20 cellular contexts compared by ENCODE assay signal in genomic region chr6:138514860-138515540, GRCh38. TPM values are rescaled to one million over a fixed set of nuclear protein-coding genes. Genes with fewer than 3 reads are reported as not detected.
A peak's percentile ranks its signal among the peaks of the same experiment; 100 is the strongest.
DNase-seq lines count a peak whose midpoint lies in the region; ATAC-seq and TF ChIP-seq lines count a peak whose summit lies in the region.
"Had no signal": no experiment of that assay in that cellular context is flagged by ENCODE, and none has a peak within 500 bp of the region (broad histone marks: within the 10 kb centered on the region; RNA-seq: fewer than 3 reads in every experiment).

No MANE protein-coding gene starts in this region.

- H3K4me1 Mint-ChIP-seq in activated T-cell treated with anti-CD3 and anti-CD28 coated beads, Interleukin-2, amount 50 U/mL, for 72 hours (ENCODE audit: low read depth): peaks cover 9% of the 10 kb centered on the region
- peaks cover 9% of the 10 kb centered on the region for H3K4me1 Mint-ChIP-seq in activated T-cell treated with anti-CD3 and anti-CD28 coated beads, Interleukin-2, amount 50 U/mL, for 4 hours (ENCODE audit: low read depth)
- H3K4me1 Mint-ChIP-seq in activated naive CD8-positive, alpha-beta T cell treated with anti-CD3 and anti-CD28 coated beads, Interleukin-2, amount 50 U/mL, for 24 hours: peaks cover 10% of the 10 kb centered on the region
- H3K4me1 Mint-ChIP-seq in natural killer cell treated with Interleukin-12 subunit alpha and Interleukin-12 subunit beta and Interleukin-15 and Interleukin-18, amount 100 ng/mL, for 72 hours (ENCODE audit: low read depth in 2 of 2): peaks cover 15 to 33% of the 10 kb centered on the region in 2 donors

- H3K4me3 Mint-ChIP-seq in activated T-cell treated with anti-CD3 and anti-CD28 coated beads, Interleukin-2, amount 50 U/mL, for 72 hours: no peak overlapping the region
- H3K4me3 Mint-ChIP-seq in activated T-cell treated with anti-CD3 and anti-CD28 coated beads, Interleukin-2, amount 50 U/mL, for 4 hours: no peak overlapping the region
- no peak overlapping the region for H3K4me3 Mint-ChIP-seq in activated naive CD8-positive, alpha-beta T cell treated with anti-CD3 and anti-CD28 coated beads, Interleukin-2, amount 50 U/mL, for 24 hours
- H3K4me3 Mint-ChIP-seq in natural killer cell treated with Interleukin-12 subunit alpha and Interleukin-12 subunit beta and Interleukin-15 and Interleukin-18, amount 100 ng/mL, for 72 hours: peak overlapping the region; percentile 71
- H3K4me3 Mint-ChIP-seq: dendritic cell treated with granulocyte-macrophage colony-stimulating factor and Interleukin-4, amounts not matched to agents 40 ng/mL and 50 ng/mL, for 4 days; stimulated activated naive B cell treated with anti-CD40 and anti-IgM and Interleukin-4, amounts not matched to agents 10 μg/mL and 1 μg/mL and 100 μg/mL, for 72 hours had no signal

- H3K9me2 ChIP-seq in Loucy (replicated peaks; ENCODE audit: low read depth, low read length): no peaks in the 10 kb centered on the region

- H3K27me3 ChIP-seq in Loucy (ENCODE audit: insufficient read depth, low read length, poor library complexity, severe bottlenecking): no peaks in the 10 kb centered on the region
- H3K27me3 ChIP-seq: upper lobe of left lung had no signal

- no peak overlapping the region for H2AFZ ChIP-seq in Loucy (ENCODE audit: low read length)
- H2AFZ ChIP-seq: parathyroid adenoma had no signal

- H3K9me3 ChIP-seq in Loucy (ENCODE audit: insufficient read depth, low read depth, low read length): no peaks in the 10 kb centered on the region
- H3K9me3 ChIP-seq: upper lobe of left lung had no signal

- H3K4me1 ChIP-seq in Loucy (ENCODE audit: insufficient read depth, low read length, poor library complexity, severe bottlenecking): peaks cover 12% of the 10 kb centered on the region
- H3K4me1 ChIP-seq: parathyroid adenoma, upper lobe of left lung had no signal

- no peak for TF ChIP-seq CTCF in Loucy (conservative IDR thresholded peaks at IDR 0.05; ENCODE audit: low read length)

- H3K4me3 ChIP-seq in Loucy (ENCODE audit: low read length, poor library complexity, severe bottlenecking): peak overlapping the region; percentile 33
- H3K4me3 ChIP-seq: smooth muscle cell, upper lobe of left lung had no signal

- H3K36me3 ChIP-seq in Loucy (ENCODE audit: insufficient read depth, low read length): no peaks in the 10 kb centered on the region
- H3K36me3 ChIP-seq: upper lobe of left lung had no signal

- H3K9ac ChIP-seq in Loucy (ENCODE audit: low read depth, low read length, poor library complexity, severe bottlenecking): no peak overlapping the region
- H3K9ac ChIP-seq: parathyroid adenoma had no signal

- peaks cover 5% of the 10 kb centered on the region for H3K27me3 Mint-ChIP-seq in activated T-cell treated with anti-CD3 and anti-CD28 coated beads, Interleukin-2, amount 50 U/mL, for 72 hours (ENCODE audit: low read depth)
- H3K27me3 Mint-ChIP-seq in activated T-cell treated with anti-CD3 and anti-CD28 coated beads, Interleukin-2, amount 50 U/mL, for 4 hours (ENCODE audit: low read depth): peaks cover 5% of the 10 kb centered on the region
- peaks cover 2% of the 10 kb centered on the region for H3K27me3 Mint-ChIP-seq in activated naive CD8-positive, alpha-beta T cell treated with anti-CD3 and anti-CD28 coated beads, Interleukin-2, amount 50 U/mL, for 24 hours
- peaks cover 8 to 17% of the 10 kb centered on the region in 2 donors for H3K27me3 Mint-ChIP-seq in natural killer cell treated with Interleukin-12 subunit alpha and Interleukin-12 subunit beta and Interleukin-15 and Interleukin-18, amount 100 ng/mL, for 72 hours
- H3K27me3 Mint-ChIP-seq: dendritic cell treated with granulocyte-macrophage colony-stimulating factor and Interleukin-4, amounts not matched to agents 40 ng/mL and 50 ng/mL, for 4 days had no signal

- DNase-seq in activated T-cell treated with anti-CD3 and anti-CD28 coated beads, Interleukin-2, amount 50 U/mL, for 72 hours: peak; percentile 18 to 23
- no peak for DNase-seq in activated T-cell treated with anti-CD3 and anti-CD28 coated beads, Interleukin-2, amount 50 U/mL, for 4 hours
- no peak for DNase-seq in activated naive CD8-positive, alpha-beta T cell treated with anti-CD3 and anti-CD28 coated beads, Interleukin-2, amount 50 U/mL, for 24 hours
- peak; percentile 67 for DNase-seq in natural killer cell treated with Interleukin-12 subunit alpha and Interleukin-12 subunit beta and Interleukin-15 and Interleukin-18, amount 100 ng/mL, for 72 hours (ENCODE audit: low spot score)
- DNase-seq in ureter (ENCODE audit: low spot score): no peak
- DNase-seq in NCI-H2196 (lab: John Stamatoyannopoulos, UW; ENCODE audit: unreplicated experiment): no peak
- no peak for DNase-seq in NCI-H526 (lab: John Stamatoyannopoulos, UW)
- DNase-seq: activated CD4-positive, alpha-beta T cell treated with anti-CD3 and anti-CD28 coated beads for 48 hours; GOT3; head of caudate nucleus; islet precursor cell; MV-4-11; NCI-H2029 treated with DMSO at 0.1 percent for 48 hours; NCI-H69; stimulated activated naive B cell treated with anti-CD40 and anti-IgM and Interleukin-4, amounts not matched to agents 10 μg/mL and 1 μg/mL and 100 μg/mL, for 72 hours; upper lobe of left lung had no signal

- no peaks in the 10 kb centered on the region for H4K20me1 ChIP-seq in Loucy (ENCODE audit: insufficient read depth, low read length, poor library complexity, severe bottlenecking)

- no peaks in the 10 kb centered on the region for H3K9me3 Mint-ChIP-seq in activated T-cell treated with anti-CD3 and anti-CD28 coated beads, Interleukin-2, amount 50 U/mL, for 72 hours
- peaks cover 3% of the 10 kb centered on the region for H3K9me3 Mint-ChIP-seq in activated T-cell treated with anti-CD3 and anti-CD28 coated beads, Interleukin-2, amount 50 U/mL, for 4 hours
- H3K9me3 Mint-ChIP-seq in activated naive CD8-positive, alpha-beta T cell treated with anti-CD3 and anti-CD28 coated beads, Interleukin-2, amount 50 U/mL, for 24 hours: no peaks in the 10 kb centered on the region
- no peaks in the 10 kb centered on the region for H3K9me3 Mint-ChIP-seq in natural killer cell treated with Interleukin-12 subunit alpha and Interleukin-12 subunit beta and Interleukin-15 and Interleukin-18, amount 100 ng/mL, for 72 hours
- H3K9me3 Mint-ChIP-seq: dendritic cell treated with granulocyte-macrophage colony-stimulating factor and Interleukin-4, amounts not matched to agents 40 ng/mL and 50 ng/mL, for 4 days had no signal

- H3K27ac Mint-ChIP-seq in activated T-cell treated with anti-CD3 and anti-CD28 coated beads, Interleukin-2, amount 50 U/mL, for 72 hours: peak overlapping the region; percentile 29
- H3K27ac Mint-ChIP-seq in activated naive CD8-positive, alpha-beta T cell treated with anti-CD3 and anti-CD28 coated beads, Interleukin-2, amount 50 U/mL, for 24 hours: no peak overlapping the region
- H3K27ac Mint-ChIP-seq in natural killer cell treated with Interleukin-12 subunit alpha and Interleukin-12 subunit beta and Interleukin-15 and Interleukin-18, amount 100 ng/mL, for 72 hours: peak overlapping the region; percentile 50 to 60
- H3K27ac Mint-ChIP-seq: dendritic cell treated with granulocyte-macrophage colony-stimulating factor and Interleukin-4, amounts not matched to agents 40 ng/mL and 50 ng/mL, for 4 days; stimulated activated naive B cell treated with anti-CD40 and anti-IgM and Interleukin-4, amounts not matched to agents 10 μg/mL and 1 μg/mL and 100 μg/mL, for 72 hours had no signal

- H3K79me2 ChIP-seq in Loucy (ENCODE audit: insufficient read depth, low read length): no peaks in the 10 kb centered on the region
- H3K79me2 ChIP-seq: parathyroid adenoma had no signal

- H3F3A ChIP-seq in Loucy (ENCODE audit: low read depth): no peaks in the 10 kb centered on the region

- H3K4me2 ChIP-seq in Loucy (ENCODE audit: low read depth, low read length, poor library complexity, severe bottlenecking): peak overlapping the region; percentile 53
- H3K4me2 ChIP-seq: smooth muscle cell had no signal

- ATAC-seq in activated T-cell treated with anti-CD3 and anti-CD28 coated beads, Interleukin-2, amount 50 U/mL, for 72 hours (replicated peaks in 1 of 2): peak; percentile 66 to 82
- ATAC-seq in activated T-cell treated with anti-CD3 and anti-CD28 coated beads, Interleukin-2, amount 50 U/mL, for 4 hours: no peak
- peak; percentile 51 for ATAC-seq in activated naive CD8-positive, alpha-beta T cell treated with anti-CD3 and anti-CD28 coated beads, Interleukin-2, amount 50 U/mL, for 24 hours
- peak; percentile 88 to 94 for ATAC-seq in natural killer cell treated with Interleukin-12 subunit alpha and Interleukin-12 subunit beta and Interleukin-15 and Interleukin-18, amount 100 ng/mL, for 72 hours
- ATAC-seq: stimulated activated naive B cell treated with anti-CD40 and anti-IgM and Interleukin-4, amounts not matched to agents 10 μg/mL and 1 μg/mL and 100 μg/mL, for 72 hours had no signal

- H3K36me3 Mint-ChIP-seq in activated T-cell treated with anti-CD3 and anti-CD28 coated beads, Interleukin-2, amount 50 U/mL, for 72 hours (ENCODE audit: insufficient read depth in 2 of 2): no peaks in the 10 kb centered on the region
- H3K36me3 Mint-ChIP-seq in activated T-cell treated with anti-CD3 and anti-CD28 coated beads, Interleukin-2, amount 50 U/mL, for 4 hours (ENCODE audit: insufficient read depth): no peaks in the 10 kb centered on the region
- H3K36me3 Mint-ChIP-seq in activated naive CD8-positive, alpha-beta T cell treated with anti-CD3 and anti-CD28 coated beads, Interleukin-2, amount 50 U/mL, for 24 hours (ENCODE audit: low read depth): no peaks in the 10 kb centered on the region
- no peaks in the 10 kb centered on the region for H3K36me3 Mint-ChIP-seq in natural killer cell treated with Interleukin-12 subunit alpha and Interleukin-12 subunit beta and Interleukin-15 and Interleukin-18, amount 100 ng/mL, for 72 hours

RNA-seq across cellular contexts. Expression of gene NHSL1, which starts 15.7 kb away (rescaled TPM):
- 1 to 10 TPM; 1.2 to 1.6 TPM for total RNA-seq in activated T-cell treated with anti-CD3 and anti-CD28 coated beads, Interleukin-2, amount 50 U/mL, for 72 hours
- total RNA-seq in activated T-cell treated with anti-CD3 and anti-CD28 coated beads, Interleukin-2, amount 50 U/mL, for 4 hours: under 1 TPM; 0.11 to 0.71 (median 0.68) TPM
- under 1 TPM; 0.14 to 0.73 TPM for total RNA-seq in natural killer cell treated with Interleukin-12 subunit alpha and Interleukin-12 subunit beta and Interleukin-15 and Interleukin-18, amount 100 ng/mL, for 72 hours
- total RNA-seq in ureter: 25.1 TPM

Comparison
In these comparisons a context has a peak if more than half of its experiments do, and no peak if none do; other contexts are left out.
1. ATAC-seq: peak in activated T-cell treated with anti-CD3 and anti-CD28 coated beads, Interleukin-2, amount 50 U/mL, for 72 hours (2 of 2), activated naive CD8-positive, alpha-beta T cell treated with anti-CD3 and anti-CD28 coated beads, Interleukin-2, amount 50 U/mL, for 24 hours (single experiment) and natural killer cell treated with Interleukin-12 subunit alpha and Interleukin-12 subunit beta and Interleukin-15 and Interleukin-18, amount 100 ng/mL, for 72 hours (2 of 2); none in activated T-cell treated with anti-CD3 and anti-CD28 coated beads, Interleukin-2, amount 50 U/mL, for 4 hours (0 of 2).
2. DNase-seq: peak in activated T-cell treated with anti-CD3 and anti-CD28 coated beads, Interleukin-2, amount 50 U/mL, for 72 hours (2 of 2) and natural killer cell treated with Interleukin-12 subunit alpha and Interleukin-12 subunit beta and Interleukin-15 and Interleukin-18, amount 100 ng/mL, for 72 hours (single experiment); none in activated T-cell treated with anti-CD3 and anti-CD28 coated beads, Interleukin-2, amount 50 U/mL, for 4 hours (single experiment), activated naive CD8-positive, alpha-beta T cell treated with anti-CD3 and anti-CD28 coated beads, Interleukin-2, amount 50 U/mL, for 24 hours (single experiment), ureter (single experiment), NCI-H2196 (single experiment) and NCI-H526 (0 of 2).
3. RNA of gene NHSL1, which starts 15.7 kb away (total RNA-seq): 25.1 TPM in ureter (single experiment); 1.2 to 1.6 TPM in activated T-cell treated with anti-CD3 and anti-CD28 coated beads, Interleukin-2, amount 50 U/mL, for 72 hours, 0.14 to 0.73 TPM in natural killer cell treated with Interleukin-12 subunit alpha and Interleukin-12 subunit beta and Interleukin-15 and Interleukin-18, amount 100 ng/mL, for 72 hours and 0.11 to 0.71 TPM in activated T-cell treated with anti-CD3 and anti-CD28 coated beads, Interleukin-2, amount 50 U/mL, for 4 hours; every median in the first group is over 10 times any median in the second.